20 cellular contexts compared by ENCODE assay signal in genomic region chr15:63800245-63800644, GRCh38.
"Had no signal": no experiment of that assay in that cellular context is flagged by ENCODE, and none has a peak within 500 bp of the region (broad histone marks: within the 10 kb centered on the region; RNA-seq: fewer than 3 reads in every experiment).

No MANE protein-coding gene starts in this region.

- FAIRE-seq: astrocyte, colon, islet of Langerhans had no signal

- H3K4me3 ChIP-seq: gastrocnemius medialis, heart right ventricle, left ventricle myocardium inferior, psoas muscle, sigmoid colon, tibial artery had no signal

- H3K9me3 Mint-ChIP-seq: natural killer cell treated with Interleukin-12 subunit alpha and Interleukin-12 subunit beta and Interleukin-15 and Interleukin-18, amount 100 ng/mL, for 72 hours had no signal

- H3K27ac Mint-ChIP-seq: stimulated activated effector memory CD8-positive, alpha-beta T cell treated with anti-CD3 and anti-CD28 coated beads, Interleukin-12 subunit alpha, Interleukin-12 subunit beta, amount 100 ng/mL, for 72 hours had no signal

- H3K27ac ChIP-seq: gastrocnemius medialis, left ventricle myocardium inferior, psoas muscle, sigmoid colon, tibial artery had no signal

- ATAC-seq: gastrocnemius medialis; natural killer cell treated with Interleukin-12 subunit alpha and Interleukin-12 subunit beta and Interleukin-15 and Interleukin-18, amount 100 ng/mL, for 72 hours; stimulated activated effector memory CD8-positive, alpha-beta T cell treated with anti-CD3 and anti-CD28 coated beads, Interleukin-12 subunit alpha, Interleukin-12 subunit beta, amount 100 ng/mL, for 72 hours; T-cell had no signal

- H3K27me3 Mint-ChIP-seq: natural killer cell treated with Interleukin-12 subunit alpha and Interleukin-12 subunit beta and Interleukin-15 and Interleukin-18, amount 100 ng/mL, for 72 hours; T-cell had no signal

- H3K36me3 Mint-ChIP-seq: natural killer cell treated with Interleukin-12 subunit alpha and Interleukin-12 subunit beta and Interleukin-15 and Interleukin-18, amount 100 ng/mL, for 72 hours; stimulated activated effector memory CD8-positive, alpha-beta T cell treated with anti-CD3 and anti-CD28 coated beads, Interleukin-12 subunit alpha, Interleukin-12 subunit beta, amount 100 ng/mL, for 72 hours had no signal

- DNase-seq: activated CD4-positive, CD25-positive, alpha-beta regulatory T cell treated with anti-CD3 and anti-CD28 coated beads, Interleukin-2, amount 50 U/mL, for 72 hours; activated naive CD4-positive, alpha-beta T cell treated with Interleukin-2 at 50 U/mL for 16 hours; activated T-cell treated with anti-CD3 and anti-CD28 coated beads for 4 hours; gastrocnemius medialis; heart right ventricle; left ventricle myocardium inferior; mesenchymal stem cell; occipital lobe; psoas muscle; sigmoid colon; SK-N-SH; stimulated activated CD4-positive, alpha-beta T cell treated with anti-CD3 and anti-CD28 coated beads, Interleukin-12 subunit alpha, Interleukin-12 subunit beta, amount 100 ng/mL, for 4 hours; T-cell; T-helper 9 cell; tibial artery had no signal

- H3K4me3 Mint-ChIP-seq: natural killer cell treated with Interleukin-12 subunit alpha and Interleukin-12 subunit beta and Interleukin-15 and Interleukin-18, amount 100 ng/mL, for 72 hours; stimulated activated effector memory CD8-positive, alpha-beta T cell treated with anti-CD3 and anti-CD28 coated beads, Interleukin-12 subunit alpha, Interleukin-12 subunit beta, amount 100 ng/mL, for 72 hours; T-cell had no signal

- H3K27me3 ChIP-seq: gastrocnemius medialis, heart right ventricle, sigmoid colon, tibial artery had no signal

- H3K9me3 ChIP-seq: gastrocnemius medialis, psoas muscle, sigmoid colon, SK-N-SH, tibial artery had no signal

- H3K36me3 ChIP-seq: gastrocnemius medialis, heart right ventricle, left ventricle myocardium inferior, sigmoid colon, tibial artery had no signal
